Comparison of ENCODE assay signal across 12 cellular contexts in the genomic region with DNA sequence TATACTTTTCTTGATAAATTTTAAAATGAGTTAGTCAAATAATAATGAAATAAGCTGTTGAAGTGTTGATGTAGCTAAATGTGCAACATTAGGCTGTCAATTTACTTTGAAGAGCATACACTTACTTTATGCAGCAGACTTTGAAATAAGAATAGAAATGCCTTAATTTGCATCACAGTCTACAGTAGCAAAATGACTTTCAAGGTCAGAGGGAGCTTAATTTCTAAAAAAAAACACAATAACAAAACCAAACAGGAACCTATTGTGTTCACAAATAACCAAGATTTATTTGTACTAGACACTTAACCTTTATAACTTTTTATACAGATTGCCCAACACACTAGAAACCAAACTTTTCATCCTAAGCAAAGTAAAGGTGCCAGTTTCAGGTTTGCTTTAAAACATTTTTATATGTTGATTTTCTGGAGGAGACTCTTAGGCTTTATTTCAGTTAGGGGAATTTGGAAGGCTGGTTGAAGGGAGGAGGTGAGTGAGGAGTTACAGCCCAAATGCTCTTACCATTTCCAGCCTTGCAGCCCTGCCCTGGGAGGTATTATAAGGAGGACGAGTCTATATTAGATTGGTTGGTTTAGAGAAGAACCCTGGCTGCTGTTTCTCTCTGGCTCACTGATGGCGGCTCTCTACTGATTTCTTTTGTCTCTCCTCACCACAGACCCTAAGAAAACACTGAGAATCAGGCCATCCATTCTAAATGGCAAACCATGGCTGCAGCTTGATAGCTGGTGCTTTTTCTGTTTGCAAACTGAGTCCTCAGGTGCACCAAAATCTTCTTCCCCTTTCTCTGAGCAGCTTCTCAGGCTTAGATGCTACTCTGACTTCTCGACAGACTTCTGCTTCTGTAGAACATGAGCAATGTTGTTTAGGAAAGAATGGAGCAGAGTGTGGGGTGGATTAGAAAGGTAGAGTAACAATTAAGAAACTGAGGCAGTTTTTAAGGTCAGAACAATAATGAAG. TPM values are rescaled to one million over a fixed set of nuclear protein-coding genes. Genes with fewer than 3 reads are reported as not detected.
A peak's percentile ranks its signal among the peaks of the same experiment; 100 is the strongest.
DNase-seq lines count a peak whose midpoint lies in the region; ATAC-seq, FAIRE-seq and TF ChIP-seq lines count a peak whose summit lies in the region.
"Had no signal": no experiment of that assay in that cellular context is flagged by ENCODE, and none has a peak within 500 bp of the region (broad histone marks: within the 10 kb centered on the region; RNA-seq: fewer than 3 reads in every experiment).

No MANE protein-coding gene starts in this region.

- TF ChIP-seq POLR2A in GM12892 (IDR thresholded peaks at IDR 0.05; ENCODE audit: low read depth, low read length), result no peak

- H3K4me3 ChIP-seq in OCI-LY1 (ENCODE audit: low read depth, low read length, poor library complexity, severe bottlenecking), result peak overlapping the region; percentile 35
- H3K4me3 ChIP-seq: coronary artery, gastrocnemius medialis, right atrium auricular region had no signal

- no peak for TF ChIP-seq CTCF in OCI-LY1 (IDR thresholded peaks at IDR 0.05; ENCODE audit: low read length)

- peak overlapping the region; percentile 55 for H3K9ac ChIP-seq in OCI-LY1 (ENCODE audit: low read length)

- H3K9me3 ChIP-seq in OCI-LY1 (ENCODE audit: low read length), result no peaks in the 10 kb centered on the region
- H3K9me3 ChIP-seq: gastrocnemius medialis, right atrium auricular region had no signal

- peaks cover 35% of the 10 kb centered on the region for H3K4me1 ChIP-seq in OCI-LY1 (ENCODE audit: insufficient read depth, low read length, severe bottlenecking)
- H3K4me1 ChIP-seq: gastrocnemius medialis, right atrium auricular region had no signal

- peak; percentile 91 for FAIRE-seq in GM12892 (lab: Jason Lieb, UNC)

- no peaks in the 10 kb centered on the region for H3F3A ChIP-seq in OCI-LY1 (ENCODE audit: insufficient read depth, low read length)

- H3K27me3 ChIP-seq in OCI-LY1 (ENCODE audit: insufficient read depth, low read length), result no peaks in the 10 kb centered on the region
- H3K27me3 ChIP-seq: gastrocnemius medialis, right atrium auricular region had no signal

- H2AFZ ChIP-seq in OCI-LY1 (ENCODE audit: low read length), result no peak overlapping the region

- H3K4me2 ChIP-seq in OCI-LY1 (ENCODE audit: low read length), result peak overlapping the region; percentile 71

- no peaks in the 10 kb centered on the region for H3K9me2 ChIP-seq in OCI-LY1 (ENCODE audit: low read depth, low read length)

- no peak for DNase-seq in GM12892 (ENCODE audit: insufficient read length)
- DNase-seq in SIG-M5 treated with dmso at 0.1 percent for 504 hours (lab: John Stamatoyannopoulos, UW; ENCODE audit: unreplicated experiment), result no peak
- no peak for DNase-seq in activated CD4-positive, CD25-positive, alpha-beta regulatory T cell treated with anti-CD3 and anti-CD28 coated beads, Interleukin-2, amount 50 U/mL, for 72 hours
- no peak for DNase-seq in NCI-H187 treated with DMSO at 0.1 percent for 48 hours (lab: John Stamatoyannopoulos, UW)
- no peak for DNase-seq in Ammon's horn (ENCODE audit: low spot score)
- DNase-seq: COR-L47, gastrocnemius medialis had no signal

- no peaks in the 10 kb centered on the region for H3K79me2 ChIP-seq in OCI-LY1 (ENCODE audit: insufficient read depth, low read length)

- H3K27ac ChIP-seq in OCI-LY1 (ENCODE audit: low read depth, low read length, poor library complexity, severe bottlenecking), result peak overlapping the region; percentile 93
- H3K27ac ChIP-seq: coronary artery, gastrocnemius medialis, right atrium auricular region had no signal

- H3K36me3 ChIP-seq in OCI-LY1 (ENCODE audit: insufficient read depth, low read length), result no peaks in the 10 kb centered on the region
- H3K36me3 ChIP-seq: gastrocnemius medialis, right atrium auricular region had no signal

- peak; percentile 58 for ATAC-seq in GM19463 (IDR thresholded peaks at IDR 0.05; ENCODE audit: unreplicated experiment)
- ATAC-seq in HG02981 (IDR thresholded peaks at IDR 0.05; ENCODE audit: unreplicated experiment), result peak; percentile 54
- ATAC-seq: gastrocnemius medialis had no signal

- H4K20me1 ChIP-seq in OCI-LY1 (ENCODE audit: insufficient read depth, low read length), result no peaks in the 10 kb centered on the region

RNA-seq across cellular contexts. Expression of a gene that starts 55.2 kb away (rescaled TPM):
- polyA plus RNA-seq in GM12892 (2012; ENCODE audit: missing spikeins), result 117 TPM
